ENCODE assay signal across 1 cellular context in the genomic region with DNA sequence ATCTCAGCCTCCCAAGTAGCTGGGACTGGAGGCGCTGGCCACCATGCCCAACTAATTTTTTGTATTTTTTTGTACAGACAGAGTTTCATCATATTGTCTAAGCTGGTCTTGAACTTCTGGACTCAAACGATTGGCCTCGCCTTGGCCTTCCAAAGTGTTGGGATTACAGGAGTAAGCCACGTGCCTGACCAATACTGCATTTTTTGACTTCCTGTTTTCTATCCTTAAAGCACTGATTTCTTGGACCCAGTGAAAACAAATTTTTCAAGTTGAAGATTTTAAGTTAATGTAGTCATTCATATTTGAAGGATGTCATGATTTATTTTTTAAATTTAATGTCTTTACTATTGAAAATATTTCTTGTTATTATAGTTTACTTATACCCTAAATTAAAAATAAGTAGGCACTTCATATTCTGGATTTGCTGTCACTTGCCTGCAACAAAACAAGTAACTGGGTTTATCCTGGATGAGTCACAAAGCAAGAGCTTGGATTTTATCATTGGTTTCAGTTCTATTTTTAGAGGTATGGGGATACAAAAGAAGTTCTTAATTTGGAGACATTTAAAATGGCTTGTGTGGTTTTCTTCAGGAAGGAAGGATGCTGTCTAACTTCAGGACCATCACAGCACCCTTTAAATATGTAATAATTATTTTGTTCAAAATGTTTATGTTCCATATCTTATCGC.
TF ChIP-seq lines count a peak whose summit lies in the region.

No MANE protein-coding gene starts in this region.

TF ChIP-seq in GM23338, 12 proteins besides CTCF, POLR2A, EP300 and RAD21 (continued from another document):
- TF ChIP-seq, protein P1, sequence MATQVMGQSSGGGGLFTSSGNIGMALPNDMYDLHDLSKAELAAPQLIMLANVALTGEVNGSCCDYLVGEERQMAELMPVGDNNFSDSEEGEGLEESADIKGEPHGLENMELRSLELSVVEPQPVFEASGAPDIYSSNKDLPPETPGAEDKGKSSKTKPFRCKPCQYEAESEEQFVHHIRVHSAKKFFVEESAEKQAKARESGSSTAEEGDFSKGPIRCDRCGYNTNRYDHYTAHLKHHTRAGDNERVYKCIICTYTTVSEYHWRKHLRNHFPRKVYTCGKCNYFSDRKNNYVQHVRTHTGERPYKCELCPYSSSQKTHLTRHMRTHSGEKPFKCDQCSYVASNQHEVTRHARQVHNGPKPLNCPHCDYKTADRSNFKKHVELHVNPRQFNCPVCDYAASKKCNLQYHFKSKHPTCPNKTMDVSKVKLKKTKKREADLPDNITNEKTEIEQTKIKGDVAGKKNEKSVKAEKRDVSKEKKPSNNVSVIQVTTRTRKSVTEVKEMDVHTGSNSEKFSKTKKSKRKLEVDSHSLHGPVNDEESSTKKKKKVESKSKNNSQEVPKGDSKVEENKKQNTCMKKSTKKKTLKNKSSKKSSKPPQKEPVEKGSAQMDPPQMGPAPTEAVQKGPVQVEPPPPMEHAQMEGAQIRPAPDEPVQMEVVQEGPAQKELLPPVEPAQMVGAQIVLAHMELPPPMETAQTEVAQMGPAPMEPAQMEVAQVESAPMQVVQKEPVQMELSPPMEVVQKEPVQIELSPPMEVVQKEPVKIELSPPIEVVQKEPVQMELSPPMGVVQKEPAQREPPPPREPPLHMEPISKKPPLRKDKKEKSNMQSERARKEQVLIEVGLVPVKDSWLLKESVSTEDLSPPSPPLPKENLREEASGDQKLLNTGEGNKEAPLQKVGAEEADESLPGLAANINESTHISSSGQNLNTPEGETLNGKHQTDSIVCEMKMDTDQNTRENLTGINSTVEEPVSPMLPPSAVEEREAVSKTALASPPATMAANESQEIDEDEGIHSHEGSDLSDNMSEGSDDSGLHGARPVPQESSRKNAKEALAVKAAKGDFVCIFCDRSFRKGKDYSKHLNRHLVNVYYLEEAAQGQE (IDR thresholded peaks at IDR 0.05; ENCODE audit: unreplicated experiment), result no peak
- no peak for TF ChIP-seq ZNF114 (CRISPR knock-in tag; IDR thresholded peaks at IDR 0.05)
- no peak for TF ChIP-seq JUNB (IDR thresholded peaks at IDR 0.05; ENCODE audit: unreplicated experiment)
- no peak for TF ChIP-seq ZNF331 (CRISPR knock-in tag; IDR thresholded peaks at IDR 0.05; ENCODE audit: low read depth)
- TF ChIP-seq STAT1 (IDR thresholded peaks at IDR 0.05; ENCODE audit: unreplicated experiment), result no peak
- TF ChIP-seq POLR2AphosphoS5 (IDR thresholded peaks at IDR 0.05; ENCODE audit: low read depth), result no peak
- TF ChIP-seq ETS1 (IDR thresholded peaks at IDR 0.05), result no peak
- TF ChIP-seq EZH2phosphoT487 (IDR thresholded peaks at IDR 0.05; ENCODE audit: unreplicated experiment), result no peak
- TF ChIP-seq NANOG (IDR thresholded peaks at IDR 0.05; ENCODE audit: borderline replicate concordance), result no peak
